In the genomic region with DNA sequence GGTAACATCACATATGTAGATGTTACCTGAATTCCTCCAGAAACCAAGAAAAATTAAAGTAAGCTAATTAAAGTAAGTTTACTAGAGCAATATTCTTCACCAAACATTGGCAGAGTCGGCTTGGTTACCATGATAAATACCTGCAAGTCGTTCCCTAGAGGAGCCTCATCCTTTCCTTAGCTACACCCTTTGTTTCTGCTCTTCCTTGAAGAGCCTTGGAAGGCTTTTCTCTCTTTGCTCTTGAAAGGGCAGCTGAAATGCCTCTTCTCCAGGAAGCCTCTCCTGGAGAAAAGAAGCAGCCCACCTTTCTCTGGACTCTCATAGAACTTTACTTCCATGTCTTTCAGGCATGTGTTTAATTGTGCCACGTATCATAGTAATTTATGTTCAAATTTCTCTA, we compare ENCODE assay signal across 18 cellular contexts. TPM values are rescaled to one million over a fixed set of nuclear protein-coding genes. Genes with fewer than 3 reads are reported as not detected.
A peak's percentile ranks its signal among the peaks of the same experiment; 100 is the strongest.
DNase-seq lines count a peak whose midpoint lies in the region; ATAC-seq and TF ChIP-seq lines count a peak whose summit lies in the region.
"Had no signal": no experiment of that assay in that cellular context is flagged by ENCODE, and none has a peak within 500 bp of the region (broad histone marks: within the 10 kb centered on the region; RNA-seq: fewer than 3 reads in every experiment).

No MANE protein-coding gene starts in this region.

- H3K9me2 ChIP-seq in GM23248 (ENCODE audit: insufficient read depth), result no peaks in the 10 kb centered on the region

- H3K9ac ChIP-seq in GM23248 (no peak overlapping the region), HUES64 (ENCODE audit: low read depth, low read length) (no peak overlapping the region), smooth muscle cell (ENCODE audit: low read depth) (no peak overlapping the region)
- H3K9ac ChIP-seq: BLaER1 treated with 17β-estradiol and CSF1 and Interleukin-3, amounts not matched to agents 10 nM and 100 nM had no signal

- TF ChIP-seq CTCF in chondrocyte (IDR thresholded peaks at IDR 0.05) (no peak), smooth muscle cell (IDR thresholded peaks at IDR 0.05; ENCODE audit: borderline replicate concordance, insufficient read depth, poor library complexity, severe bottlenecking) (no peak), lower lobe of right lung (IDR thresholded peaks at IDR 0.05) (no peak)

- no peak overlapping the region for H3K4me3 ChIP-seq in GM23248
- no peak overlapping the region for H3K4me3 ChIP-seq in HUES64 (ENCODE audit: low read length)
- H3K4me3 ChIP-seq in smooth muscle cell, result no peak overlapping the region
- no peak overlapping the region for H3K4me3 ChIP-seq in lower lobe of right lung
- H3K4me3 ChIP-seq: A549; BLaER1 treated with 17β-estradiol and CSF1 and Interleukin-3, amounts not matched to agents 10 nM and 100 nM had no signal

- no peak for DNase-seq in GM23248
- DNase-seq in chondrocyte (ENCODE audit: low spot score), result no peak
- no peak for DNase-seq in smooth muscle cell (lab: John Stamatoyannopoulos, UW; ENCODE audit: unreplicated experiment)
- no peak for DNase-seq in NCI-H1930 (lab: John Stamatoyannopoulos, UW)
- DNase-seq in lower lobe of right lung, result no peak
- DNase-seq: CD8-positive, alpha-beta memory T cell; DMS79; Kasumi-1; NCI-H1105 treated with DMSO at 0.1 percent for 48 hours; NCI-H187; NCI-H2171; NCI-H446 treated with DMSO at 0.1 percent for 48 hours; PC-3 had no signal

- no peak for ATAC-seq in GM21723 (IDR thresholded peaks at IDR 0.05; ENCODE audit: unreplicated experiment)
- ATAC-seq in lower lobe of right lung, result no peak
- ATAC-seq: A549, PC-3 had no signal

- H3K9me3 Mint-ChIP-seq in chondrocyte (ENCODE audit: low read depth), result no peaks in the 10 kb centered on the region
- H3K9me3 Mint-ChIP-seq: CD8-positive, alpha-beta memory T cell; IgD-negative memory B cell had no signal

- H3K4me3 Mint-ChIP-seq in chondrocyte (ENCODE audit: unreplicated experiment), result no peak overlapping the region
- H3K4me3 Mint-ChIP-seq: CD8-positive, alpha-beta memory T cell; IgD-negative memory B cell had no signal

- H4K20me1 ChIP-seq in GM23248 (ENCODE audit: insufficient read depth) (no peaks in the 10 kb centered on the region), smooth muscle cell (ENCODE audit: low read depth) (no peaks in the 10 kb centered on the region)
- H4K20me1 ChIP-seq: BLaER1 treated with 17β-estradiol and CSF1 and Interleukin-3, amounts not matched to agents 10 nM and 100 nM had no signal

- H3K27ac Mint-ChIP-seq in chondrocyte (ENCODE audit: unreplicated experiment), result peak overlapping the region; percentile 52
- H3K27ac Mint-ChIP-seq: CD8-positive, alpha-beta memory T cell; IgD-negative memory B cell had no signal

- no peaks in the 10 kb centered on the region for H3K79me2 ChIP-seq in GM23248 (ENCODE audit: insufficient read depth)
- peaks cover 16% of the 10 kb centered on the region for H3K79me2 ChIP-seq in smooth muscle cell (ENCODE audit: low read depth)

- peaks cover 77% of the 10 kb centered on the region for H3K4me1 Mint-ChIP-seq in chondrocyte (ENCODE audit: low read depth)
- H3K4me1 Mint-ChIP-seq: CD8-positive, alpha-beta memory T cell; IgD-negative memory B cell had no signal

- peaks cover 55% of the 10 kb centered on the region for H3K4me1 ChIP-seq in GM23248 (ENCODE audit: insufficient read depth)
- H3K4me1 ChIP-seq in HUES64 (ENCODE audit: insufficient read depth, low read length), result peaks cover 44% of the 10 kb centered on the region
- peaks cover 31% of the 10 kb centered on the region for H3K4me1 ChIP-seq in smooth muscle cell (ENCODE audit: low read depth)
- peaks cover 7% of the 10 kb centered on the region for H3K4me1 ChIP-seq in lower lobe of right lung
- H3K4me1 ChIP-seq: A549 had no signal

- H3K9me3 ChIP-seq in GM23248 (ENCODE audit: low read depth), result no peaks in the 10 kb centered on the region
- no peaks in the 10 kb centered on the region for H3K9me3 ChIP-seq in HUES64 (ENCODE audit: insufficient read depth, low read depth, low read length)
- no peaks in the 10 kb centered on the region for H3K9me3 ChIP-seq in smooth muscle cell (replicated peaks; ENCODE audit: low read depth)
- H3K9me3 ChIP-seq in lower lobe of right lung, result no peaks in the 10 kb centered on the region
- H3K9me3 ChIP-seq: A549 had no signal

- H3K4me2 ChIP-seq in GM23248 (ENCODE audit: unreplicated experiment) (no peak overlapping the region), smooth muscle cell (peak overlapping the region; percentile 26)
- H3K4me2 ChIP-seq: A549; BLaER1 treated with 17β-estradiol and CSF1 and Interleukin-3, amounts not matched to agents 10 nM and 100 nM had no signal

- H3K36me3 ChIP-seq in GM23248 (ENCODE audit: low read depth) (no peaks in the 10 kb centered on the region), HUES64 (ENCODE audit: insufficient read depth, low read length) (no peaks in the 10 kb centered on the region), smooth muscle cell (ENCODE audit: low read depth) (no peaks in the 10 kb centered on the region), lower lobe of right lung (no peaks in the 10 kb centered on the region)
- H3K36me3 ChIP-seq: BLaER1 treated with 17β-estradiol and CSF1 and Interleukin-3, amounts not matched to agents 10 nM and 100 nM had no signal

- intact Hi-C loops in lower lobe of right lung (cut with DNase I), result loop anchor here (10.0 kb wide), 1 partner anchor 50 kb away; no protein-coding TSS in a partner anchor

- no peaks in the 10 kb centered on the region for H3K36me3 Mint-ChIP-seq in chondrocyte (ENCODE audit: low read depth)
- H3K36me3 Mint-ChIP-seq: CD8-positive, alpha-beta memory T cell had no signal

- no peaks in the 10 kb centered on the region for H3K27me3 Mint-ChIP-seq in chondrocyte (ENCODE audit: low read depth)

- 85 to 86% methylated on average over 3 of the region's 3 CpGs for whole genome bisulfite sequencing in GM23248 (ENCODE audit: low coverage in 1 of 2, low lambda C conversion rate in 2 of 2, missing lambda C conversion rate in 2 of 2), 2 experiments
- WGBS in HUES64, result 60% methylated on average over 3 of the region's 3 CpGs
- WGBS in smooth muscle cell (ENCODE audit: low lambda C conversion rate), result 86% methylated on average over 3 of the region's 3 CpGs

- H2AFZ ChIP-seq in GM23248 (no peak overlapping the region), smooth muscle cell (ENCODE audit: low read depth) (no peak overlapping the region)

- in situ Hi-C loops in GM23248 (cut with MboI), result no loop called here

- no peaks in the 10 kb centered on the region for H3K27me3 ChIP-seq in GM23248 (replicated peaks; ENCODE audit: insufficient read depth)
- H3K27me3 ChIP-seq in HUES64 (ENCODE audit: insufficient read depth, low read length), result no peaks in the 10 kb centered on the region
- no peaks in the 10 kb centered on the region for H3K27me3 ChIP-seq in smooth muscle cell (ENCODE audit: low read depth)
- no peaks in the 10 kb centered on the region for H3K27me3 ChIP-seq in lower lobe of right lung (ENCODE audit: low read depth)
- H3K27me3 ChIP-seq: BLaER1 treated with 17β-estradiol and CSF1 and Interleukin-3, amounts not matched to agents 10 nM and 100 nM had no signal

- H3F3A ChIP-seq in GM23248 (ENCODE audit: insufficient read depth), result peaks cover 37% of the 10 kb centered on the region
- H3F3A ChIP-seq in smooth muscle cell (ENCODE audit: low read depth), result peaks cover 11% of the 10 kb centered on the region

- H3K27ac ChIP-seq in GM23248 (peak overlapping the region; percentile 98), HUES64 (ENCODE audit: low read depth, low read length) (peak overlapping the region; percentile 33; the same call in 1 of the 2 replicates), smooth muscle cell (ENCODE audit: low read depth) (peak overlapping the region; percentile 97), lower lobe of right lung (no peak overlapping the region)
- H3K27ac ChIP-seq: A549; BLaER1 treated with 17β-estradiol and CSF1 and Interleukin-3, amounts not matched to agents 10 nM and 100 nM had no signal

RNA-seq across cellular contexts. Expression of gene CALD1, which starts 34.9 kb away (rescaled TPM):
- total RNA-seq in GM23248 (2014; rRNA removed; shearing (Covaris generic)), result 674 and 698 TPM in 2 replicates
- 1,687 and 1,703 TPM in 2 replicates for polyA plus RNA-seq in GM23248 (2016; fragmentation: Nextera tagmentation; extraction: Ambion mirVana)
- 122 TPM for polyA plus RNA-seq in HUES64 (2013, experiment 1 of 2)
- polyA plus RNA-seq in HUES64 (2013, experiment 2 of 2), result 141 TPM
- 1,623 to 1,979 TPM (median 1,941 TPM) in 3 replicates for total RNA-seq in chondrocyte
- total RNA-seq in smooth muscle cell, result 948 and 1,024 TPM in 2 replicates
- 1,552 and 1,869 TPM in 2 replicates for polyA plus RNA-seq in smooth muscle cell
- 140 TPM for total RNA-seq in lower lobe of right lung
- polyA plus RNA-seq: CD8-positive, alpha-beta memory T cell had no signal
